In the genomic region with DNA sequence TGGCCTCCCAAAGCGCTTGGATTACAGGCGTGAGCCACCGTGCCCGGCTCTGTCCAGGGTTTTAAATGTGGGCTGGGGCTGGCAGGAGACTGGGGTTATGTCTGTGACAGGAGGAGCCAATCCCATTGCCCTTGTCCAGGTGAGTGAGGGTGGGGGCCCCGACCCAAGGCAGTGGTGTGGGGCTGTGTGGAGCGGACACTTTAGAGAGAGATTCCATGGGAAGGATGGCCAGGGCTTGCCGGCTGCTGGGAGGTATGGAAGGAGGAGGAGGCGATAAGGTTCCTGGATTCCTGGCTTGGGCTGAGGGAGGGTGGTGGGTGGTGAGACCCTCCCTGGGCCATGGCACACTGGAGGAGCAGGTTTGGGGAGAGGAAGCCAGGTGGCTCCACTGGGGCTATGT, we compare ENCODE assay signal across 5 cellular contexts.
DNase-seq lines count a peak whose midpoint lies in the region; ATAC-seq and TF ChIP-seq lines count a peak whose summit lies in the region.
"Not testable (repeated sequence)": the region's sequence is repeated elsewhere in the genome, so short reads cannot be mapped to it uniquely, and the experiment has no call there.

No MANE protein-coding gene starts in this region.

- H3K9me3 ChIP-seq in spleen, upper lobe of right lung: not testable (repeated sequence)

- not testable (repeated sequence) for H3K36me3 Mint-ChIP-seq in activated CD4-positive, alpha-beta T cell treated with anti-CD3 and anti-CD28 coated beads, Interleukin-2, amount 10 ng/mL, durations not matched to agents 7 days and 5 days (ENCODE audit: low read depth); osteocyte (ENCODE audit: unreplicated experiment)

- H3K27me3 ChIP-seq in spleen (replicated peaks in 1 of 7); upper lobe of right lung: not testable (repeated sequence)

- H3K9me3 Mint-ChIP-seq in activated CD4-positive, alpha-beta T cell treated with anti-CD3 and anti-CD28 coated beads, Interleukin-2, amount 10 ng/mL, durations not matched to agents 7 days and 5 days; osteocyte (ENCODE audit: unreplicated experiment): not testable (repeated sequence)

- not testable (repeated sequence) for H3K27ac ChIP-seq in spleen, upper lobe of right lung

- not testable (repeated sequence) for H3K4me1 ChIP-seq in spleen, upper lobe of right lung

- not testable (repeated sequence) for H3K4me3 ChIP-seq in spleen, upper lobe of right lung

- TF ChIP-seq POLR2A in spleen (IDR thresholded peaks at IDR 0.05), result not testable (repeated sequence)

- intact Hi-C loops in spleen (cut with DNase I; ENCODE audit: low total_unique reads); upper lobe of right lung (cut with DNase I): not testable (repeated sequence)

- not testable (repeated sequence) for H3K4me3 Mint-ChIP-seq in activated CD4-positive, alpha-beta T cell treated with anti-CD3 and anti-CD28 coated beads, Interleukin-2, amount 10 ng/mL, durations not matched to agents 7 days and 5 days; osteocyte (ENCODE audit: unreplicated experiment)

- CTCF ChIA-PET in activated CD4-positive, alpha-beta T cell treated with anti-CD3 and anti-CD28 coated beads, Interleukin-2, amount 10 ng/mL, durations not matched to agents 7 days and 5 days (lab: Charles Lee), result not testable (repeated sequence)

- peak overlapping the region; percentile 72 for H3K27ac Mint-ChIP-seq in activated CD4-positive, alpha-beta T cell treated with anti-CD3 and anti-CD28 coated beads, Interleukin-2, amount 10 ng/mL, durations not matched to agents 7 days and 5 days
- not testable (repeated sequence) for H3K27ac Mint-ChIP-seq in osteocyte (ENCODE audit: unreplicated experiment)

- not testable (repeated sequence) for ATAC-seq in upper lobe of right lung

- not testable (repeated sequence) for DNase-seq in activated CD4-positive, alpha-beta T cell treated with anti-CD3 and anti-CD28 coated beads, Interleukin-2, amount 10 ng/mL, durations not matched to agents 7 days and 5 days
- peak; percentile 47 for DNase-seq in mesenteric fat pad (ENCODE audit: low spot score)
- peak; percentile 66 for DNase-seq in osteocyte (ENCODE audit: extremely low spot score, unreplicated experiment)
- peak; percentile 50 for DNase-seq in spleen
- DNase-seq in upper lobe of right lung, result peak; percentile 44

- H3K36me3 ChIP-seq in spleen, upper lobe of right lung: not testable (repeated sequence)

- H3K4me1 Mint-ChIP-seq in activated CD4-positive, alpha-beta T cell treated with anti-CD3 and anti-CD28 coated beads, Interleukin-2, amount 10 ng/mL, durations not matched to agents 7 days and 5 days; osteocyte (ENCODE audit: unreplicated experiment): not testable (repeated sequence)

- not testable (repeated sequence) for H3K27me3 Mint-ChIP-seq in activated CD4-positive, alpha-beta T cell treated with anti-CD3 and anti-CD28 coated beads, Interleukin-2, amount 10 ng/mL, durations not matched to agents 7 days and 5 days; osteocyte (ENCODE audit: unreplicated experiment)

- POLR2A ChIA-PET in activated CD4-positive, alpha-beta T cell treated with anti-CD3 and anti-CD28 coated beads, Interleukin-2, amount 10 ng/mL, durations not matched to agents 7 days and 5 days (lab: Charles Lee), result not testable (repeated sequence)

- TF ChIP-seq CTCF in osteocyte (IDR thresholded peaks at IDR 0.05); spleen (IDR thresholded peaks at IDR 0.05 in 8 of 11, conservative IDR thresholded peaks at IDR 0.05 in 3 of 11); upper lobe of right lung (IDR thresholded peaks at IDR 0.05): not testable (repeated sequence)

- 84 to 100% (median 91%) methylated on average over 3 to 4 of the region's 8 CpGs for WGBS in spleen, 5 donors
